In genomic region chr10:66045859-66046258, GRCh38 we compare ENCODE assay signal across 19 cellular contexts.
DNase-seq lines count a peak whose midpoint lies in the region; FAIRE-seq and TF ChIP-seq lines count a peak whose summit lies in the region.
"Had no signal": no experiment of that assay in that cellular context is flagged by ENCODE, and none has a peak within 500 bp of the region (broad histone marks: within the 10 kb centered on the region; RNA-seq: fewer than 3 reads in every experiment).

No MANE protein-coding gene starts in this region.

- H3K9me1 ChIP-seq in keratinocyte (ENCODE audit: control insufficient read depth, extremely low read depth, insufficient read depth, low read length): no peaks in the 10 kb centered on the region

- intact Hi-C loops in mammary epithelial cell (cut with micrococcal nuclease): no loop called here

- TF ChIP-seq CTCF in mammary epithelial cell (conservative IDR thresholded peaks at IDR 0.05 in 1 of 2, IDR thresholded peaks at IDR 0.05 in 1 of 2; ENCODE audit: extremely low read depth in 1 of 2, insufficient read depth in 1 of 2, low read depth in 1 of 2, low read length in 2 of 2) (no peak), keratinocyte (optimal IDR thresholded peaks at IDR 0.05 in 1 of 3, IDR thresholded peaks at IDR 0.05 in 1 of 3, conservative IDR thresholded peaks at IDR 0.05 in 1 of 3; ENCODE audit: extremely low read depth in 1 of 3, insufficient read depth in 2 of 3, low read length in 3 of 3) (no peak)

- no peaks in the 10 kb centered on the region for H3K4me1 ChIP-seq in mammary epithelial cell (ENCODE audit: insufficient read depth, low read length)
- H3K4me1 ChIP-seq in keratinocyte (ENCODE audit: control insufficient read depth, extremely low read depth, insufficient read depth, low read length): peaks cover 3% of the 10 kb centered on the region
- H3K4me1 ChIP-seq: A549, BLaER1 had no signal

- 7% methylated on average over 1 of the region's 1 CpG for WGBS in mammary epithelial cell (ENCODE audit: low coverage, missing lambda C conversion rate)

- FAIRE-seq in keratinocyte (lab: Jason Lieb, UNC): no peak
- FAIRE-seq: A549, GM12892, GM18507 had no signal

- no TSS peak for BruUV-seq in mammary epithelial cell (replicated peaks; lab: Mats Ljungman, UMichigan)

- H3K27me3 ChIP-seq in mammary epithelial cell (ENCODE audit: insufficient read depth, low read length): no peaks in the 10 kb centered on the region
- H3K27me3 ChIP-seq in keratinocyte (ENCODE audit: control insufficient read depth, extremely low read depth, insufficient read depth, low read length): no peaks in the 10 kb centered on the region
- H3K27me3 ChIP-seq: BLaER1 had no signal

- H3K4me2 ChIP-seq in mammary epithelial cell (ENCODE audit: insufficient read depth, low read depth, low read length) (no peak overlapping the region), keratinocyte (ENCODE audit: control insufficient read depth, extremely low read depth, insufficient read depth, low read depth, low read length) (no peak overlapping the region)
- H3K4me2 ChIP-seq: A549, BLaER1 had no signal

- H2AFZ ChIP-seq in mammary epithelial cell (ENCODE audit: low read depth, low read length) (peak overlapping the region; percentile 2), keratinocyte (ENCODE audit: control insufficient read depth, low read length) (peak overlapping the region; percentile 46)
- H2AFZ ChIP-seq: GM23248 had no signal

- H3K9ac ChIP-seq in mammary epithelial cell (ENCODE audit: insufficient read depth, low read length) (no peak overlapping the region), keratinocyte (ENCODE audit: control insufficient read depth, extremely low read depth, insufficient read depth, low read length) (no peak overlapping the region)
- H3K9ac ChIP-seq: BLaER1, GM23248 had no signal

- dilution Hi-C loops in mammary epithelial cell (cut with HindIII; ENCODE audit: low sequenced_read_pairs): no loop called here
- dilution Hi-C loops in keratinocyte (cut with MboI; ENCODE audit: extremely low pct_ligation_motif_present, low sequenced_read_pairs): no loop called here

- DNase-seq in HS-5 (ENCODE audit: low read depth): peak; percentile 2
- peak; percentile 50 for DNase-seq in mammary epithelial cell
- DNase-seq in keratinocyte (ENCODE audit: low read depth, low spot score): no peak
- no peak for DNase-seq in COLO668 (lab: John Stamatoyannopoulos, UW; ENCODE audit: unreplicated experiment)
- no peak for DNase-seq in NCI-H526 (lab: John Stamatoyannopoulos, UW)
- DNase-seq in HK-2 (ENCODE audit: unreplicated experiment): no peak
- DNase-seq: Calu3; CD4-positive, alpha-beta memory T cell; DMS153; DMS79; GDM1; GM23248; KG1 had no signal

- in situ Hi-C loops in mammary epithelial cell (cut with MboI; ENCODE audit: low sequenced_read_pairs in 2 of 2): no loop called here

- no peak overlapping the region for H3K27ac ChIP-seq in mammary epithelial cell (ENCODE audit: insufficient read depth, low read depth, low read length)
- no peak overlapping the region for H3K27ac ChIP-seq in keratinocyte (ENCODE audit: control insufficient read depth, insufficient read depth, low read length)
- H3K27ac ChIP-seq: A549, BLaER1, GM23248, HL-60 had no signal

- H3K79me2 ChIP-seq in mammary epithelial cell (ENCODE audit: insufficient read depth, low read length): no peaks in the 10 kb centered on the region
- H3K79me2 ChIP-seq in keratinocyte (ENCODE audit: control insufficient read depth, insufficient read depth, low read length): no peaks in the 10 kb centered on the region

- CTCF ChIA-PET in mammary epithelial cell (lab: Charles Lee; ENCODE audit: low non-redundant PET): no interaction called here

- H3K9me3 ChIP-seq in mammary epithelial cell (replicated peaks; ENCODE audit: insufficient read depth, low read length) (no peaks in the 10 kb centered on the region), keratinocyte (ENCODE audit: control insufficient read depth, low read depth, low read length) (peaks cover 3% of the 10 kb centered on the region)
- H3K9me3 ChIP-seq: A549 had no signal

- H3K4me3 ChIP-seq in mammary epithelial cell (replicated peaks in 1 of 3; ENCODE audit: insufficient read depth in 1 of 3, low read depth in 2 of 3, low read length in 3 of 3) (no peak overlapping the region), keratinocyte (ENCODE audit: control insufficient read depth in 2 of 3, extremely low read depth in 1 of 3, insufficient read depth in 2 of 3, low read depth in 1 of 3, low read length in 3 of 3) (no peak overlapping the region)
- H3K4me3 ChIP-seq: A549, BLaER1, GM23248, HAP-1 had no signal

- H4K20me1 ChIP-seq in mammary epithelial cell (ENCODE audit: insufficient read depth, low read length) (no peaks in the 10 kb centered on the region), keratinocyte (ENCODE audit: control insufficient read depth, extremely low read depth, insufficient read depth, low read length) (no peaks in the 10 kb centered on the region)
- H4K20me1 ChIP-seq: BLaER1 had no signal

- no peaks in the 10 kb centered on the region for H3K36me3 ChIP-seq in mammary epithelial cell (ENCODE audit: insufficient read depth, low read length)
- H3K36me3 ChIP-seq in keratinocyte (ENCODE audit: control insufficient read depth in 2 of 2, extremely low read depth in 1 of 2, insufficient read depth in 2 of 2, low read length in 2 of 2): no peaks in the 10 kb centered on the region
- H3K36me3 ChIP-seq: BLaER1, HAP-1 had no signal

Comparison
In these comparisons a context has a peak if more than half of its experiments do, and no peak if none do; other contexts are left out.
1. DNase-seq: peak in HS-5 (single experiment) and mammary epithelial cell (single experiment); none in keratinocyte (single experiment), COLO668 (single experiment), NCI-H526 (0 of 2) and HK-2 (single experiment).